Comparison of ENCODE assay signal across 9 cellular contexts in the genomic region with DNA sequence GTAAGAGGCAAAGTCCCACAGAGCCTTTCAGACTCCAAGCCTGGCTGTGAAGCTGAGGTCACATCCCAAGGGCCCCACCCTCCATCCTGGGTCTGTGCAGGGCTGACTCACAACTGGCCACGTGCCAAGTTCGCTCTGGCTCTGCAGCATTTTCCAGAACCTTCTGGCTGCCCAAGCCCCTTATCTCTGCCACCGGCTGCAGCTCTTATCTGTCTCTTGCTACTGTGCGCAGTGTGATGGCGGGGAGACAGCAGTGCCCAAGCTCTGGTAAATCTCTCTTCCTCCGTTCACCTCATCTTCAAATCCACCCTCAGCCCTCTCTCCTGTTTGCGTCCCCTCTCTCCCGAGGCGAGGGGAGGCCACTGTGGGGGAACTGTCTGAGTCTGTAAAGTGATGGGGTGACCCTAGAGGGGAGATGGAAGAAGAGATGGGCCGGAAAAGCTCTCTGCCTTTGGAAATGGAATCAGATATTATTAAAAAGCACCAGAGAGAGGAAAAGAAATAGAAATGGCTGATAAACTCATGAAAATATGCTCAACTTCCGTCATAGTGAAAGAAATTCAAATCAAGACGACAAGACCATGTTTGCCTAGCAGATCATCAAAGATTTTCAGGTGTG.
A peak's percentile ranks its signal among the peaks of the same experiment; 100 is the strongest.
DNase-seq lines count a peak whose midpoint lies in the region; ATAC-seq and TF ChIP-seq lines count a peak whose summit lies in the region.
"Had no signal": no experiment of that assay in that cellular context is flagged by ENCODE, and none has a peak within 500 bp of the region (broad histone marks: within the 10 kb centered on the region; RNA-seq: fewer than 3 reads in every experiment).

No MANE protein-coding gene starts in this region.

- H3K4me1 ChIP-seq in transverse colon = peaks cover 0 to 9% (median 3%) of the 10 kb centered on the region in 4 donors

- no peak for TF ChIP-seq EP300 in transverse colon (IDR thresholded peaks at IDR 0.05; ENCODE audit: low read depth)

- peaks cover 2% of the 10 kb centered on the region for H3K9me3 Mint-ChIP-seq in activated CD8-positive, alpha-beta T cell treated with anti-CD3 and anti-CD28 coated beads for 36 hours
- H3K9me3 Mint-ChIP-seq in activated CD8-positive, alpha-beta T cell treated with anti-CD3 and anti-CD28 coated beads, Interleukin-2, amount 10 ng/mL, durations not matched to agents 7 days and 5 days (ENCODE audit: insufficient read depth) = no peaks in the 10 kb centered on the region

- no peak overlapping the region for H3K27ac ChIP-seq in transverse colon
- H3K27ac ChIP-seq: SK-N-MC had no signal

- H3K27me3 ChIP-seq in transverse colon = peaks cover 4% of the 10 kb centered on the region

- no peak overlapping the region for H3K27ac Mint-ChIP-seq in activated CD8-positive, alpha-beta T cell treated with anti-CD3 and anti-CD28 coated beads for 36 hours
- no peak overlapping the region for H3K27ac Mint-ChIP-seq in activated CD8-positive, alpha-beta T cell treated with anti-CD3 and anti-CD28 coated beads, Interleukin-2, amount 10 ng/mL, durations not matched to agents 7 days and 5 days

- TF ChIP-seq POLR2A in transverse colon (IDR thresholded peaks at IDR 0.05) = no peak

- in situ Hi-C loops in transverse colon (cut with MboI; ENCODE audit: low pct_ligation_motif_present in 1 of 4, low pct_unique_long_range_greater_than_20kb in 1 of 4, low sequenced_read_pairs in 3 of 4) = no loop called here

- TF ChIP-seq CTCF in activated CD8-positive, alpha-beta T cell treated with anti-CD3 and anti-CD28 coated beads for 36 hours (IDR thresholded peaks at IDR 0.05) = no peak
- TF ChIP-seq CTCF in transverse colon (IDR thresholded peaks at IDR 0.05) = no peak

- POLR2A ChIA-PET in activated CD8-positive, alpha-beta T cell treated with anti-CD3 and anti-CD28 coated beads for 36 hours (lab: Charles Lee) = no interaction called here
- POLR2A ChIA-PET in activated CD8-positive, alpha-beta T cell treated with anti-CD3 and anti-CD28 coated beads, Interleukin-2, amount 10 ng/mL, durations not matched to agents 7 days and 5 days (lab: Charles Lee) = no interaction called here

- peaks cover 4% of the 10 kb centered on the region for H3K4me1 Mint-ChIP-seq in activated CD8-positive, alpha-beta T cell treated with anti-CD3 and anti-CD28 coated beads for 36 hours (ENCODE audit: low read depth)
- peaks cover 11% of the 10 kb centered on the region for H3K4me1 Mint-ChIP-seq in activated CD8-positive, alpha-beta T cell treated with anti-CD3 and anti-CD28 coated beads, Interleukin-2, amount 10 ng/mL, durations not matched to agents 7 days and 5 days (ENCODE audit: low read depth)

- intact Hi-C loops in activated CD8-positive, alpha-beta T cell treated with anti-CD3 and anti-CD28 coated beads for 36 hours (cut with micrococcal nuclease) = no loop called here
- intact Hi-C loops in transverse colon (cut with DNase I; ENCODE audit: low total_unique reads) = no loop called here

- ATAC-seq in activated CD8-positive, alpha-beta T cell treated with anti-CD3 and anti-CD28 coated beads for 36 hours = no peak
- no peak for ATAC-seq in activated CD8-positive, alpha-beta T cell treated with anti-CD3 and anti-CD28 coated beads, Interleukin-2, amount 10 ng/mL, durations not matched to agents 7 days and 5 days
- ATAC-seq in SK-N-SH treated with all-trans-retinoic acid at 6 μM for 48 hours (peak; percentile 70), HG03025 (IDR thresholded peaks at IDR 0.05; ENCODE audit: low FRiP score, unreplicated experiment) (no peak), HG03520 (IDR thresholded peaks at IDR 0.05; ENCODE audit: unreplicated experiment) (no peak), HG02588 (IDR thresholded peaks at IDR 0.05; ENCODE audit: unreplicated experiment) (no peak)

- H3K4me3 ChIP-seq in transverse colon = no peak overlapping the region
- H3K4me3 ChIP-seq: SK-N-MC had no signal

- WGBS in transverse colon (ENCODE audit: low coverage in 1 of 2), 2 donors = 31 to 41% methylated on average over 6 to 12 of the region's 12 CpGs

- H3K36me3 ChIP-seq in transverse colon = no peaks in the 10 kb centered on the region

- H3K36me3 Mint-ChIP-seq in activated CD8-positive, alpha-beta T cell treated with anti-CD3 and anti-CD28 coated beads for 36 hours (ENCODE audit: low read depth) = no peaks in the 10 kb centered on the region
- no peaks in the 10 kb centered on the region for H3K36me3 Mint-ChIP-seq in activated CD8-positive, alpha-beta T cell treated with anti-CD3 and anti-CD28 coated beads, Interleukin-2, amount 10 ng/mL, durations not matched to agents 7 days and 5 days (ENCODE audit: low read depth)

- peak; percentile 42 for DNase-seq in activated CD8-positive, alpha-beta T cell treated with anti-CD3 and anti-CD28 coated beads for 36 hours
- DNase-seq in activated CD8-positive, alpha-beta T cell treated with anti-CD3 and anti-CD28 coated beads, Interleukin-2, amount 10 ng/mL, durations not matched to agents 7 days and 5 days = no peak
- DNase-seq in hepatic stellate cell (ENCODE audit: low spot score) (peak; percentile 32), transverse colon (peak; percentile 67)

- no peaks in the 10 kb centered on the region for H3K9me3 ChIP-seq in transverse colon

- CTCF ChIA-PET in activated CD8-positive, alpha-beta T cell treated with anti-CD3 and anti-CD28 coated beads for 36 hours (lab: Charles Lee) = no interaction called here
- CTCF ChIA-PET in activated CD8-positive, alpha-beta T cell treated with anti-CD3 and anti-CD28 coated beads, Interleukin-2, amount 10 ng/mL, durations not matched to agents 7 days and 5 days (lab: Charles Lee) = no interaction called here

- H3K27me3 Mint-ChIP-seq in activated CD8-positive, alpha-beta T cell treated with anti-CD3 and anti-CD28 coated beads for 36 hours = no peaks in the 10 kb centered on the region
- no peaks in the 10 kb centered on the region for H3K27me3 Mint-ChIP-seq in activated CD8-positive, alpha-beta T cell treated with anti-CD3 and anti-CD28 coated beads, Interleukin-2, amount 10 ng/mL, durations not matched to agents 7 days and 5 days (ENCODE audit: low read depth)

- no peak overlapping the region for H3K4me3 Mint-ChIP-seq in activated CD8-positive, alpha-beta T cell treated with anti-CD3 and anti-CD28 coated beads for 36 hours
- H3K4me3 Mint-ChIP-seq in activated CD8-positive, alpha-beta T cell treated with anti-CD3 and anti-CD28 coated beads, Interleukin-2, amount 10 ng/mL, durations not matched to agents 7 days and 5 days = no peak overlapping the region

TF ChIP-seq in SK-N-SH treated with all-trans-retinoic acid at 6 μM for 48 hours, 23 proteins besides CTCF, POLR2A, EP300 and RAD21 (continues in another document):
- TF ChIP-seq ZC3H10 (CRISPR knock-in tag; IDR thresholded peaks at IDR 0.05) (no peak), ESRRG (CRISPR knock-in tag; IDR thresholded peaks at IDR 0.05) (no peak), TOX (CRISPR knock-in tag; IDR thresholded peaks at IDR 0.05; ENCODE audit: borderline replicate concordance) (no peak), TCF4 (CRISPR knock-in tag; IDR thresholded peaks at IDR 0.05; ENCODE audit: borderline replicate concordance) (peak; percentile 89), GLIS3 (CRISPR knock-in tag; IDR thresholded peaks at IDR 0.05) (no peak; the same call in 1 of the 2 replicates), SNAI2 (CRISPR knock-in tag; IDR thresholded peaks at IDR 0.05) (0 out of 2 replicates have a peak, but pooled peaks have one; percentile 34), ARNTL (CRISPR knock-in tag; IDR thresholded peaks at IDR 0.05; ENCODE audit: borderline replicate concordance, low read depth) (no peak), RARB (CRISPR knock-in tag; IDR thresholded peaks at IDR 0.05) (no peak), ZFP30 (CRISPR knock-in tag; IDR thresholded peaks at IDR 0.05) (no peak), BACH2 (CRISPR knock-in tag; IDR thresholded peaks at IDR 0.05; ENCODE audit: borderline replicate concordance) (no peak), ZFP3 (CRISPR knock-in tag; IDR thresholded peaks at IDR 0.05) (peak; percentile 77; the same call in 1 of the 2 replicates), OSR1 (CRISPR knock-in tag; IDR thresholded peaks at IDR 0.05) (no peak), PPARA (CRISPR knock-in tag; IDR thresholded peaks at IDR 0.05; ENCODE audit: borderline replicate concordance) (no peak), CSDC2 (CRISPR knock-in tag; IDR thresholded peaks at IDR 0.05) (no peak), ZNF8 (CRISPR knock-in tag; IDR thresholded peaks at IDR 0.05) (no peak)
- TF ChIP-seq, protein P1, sequence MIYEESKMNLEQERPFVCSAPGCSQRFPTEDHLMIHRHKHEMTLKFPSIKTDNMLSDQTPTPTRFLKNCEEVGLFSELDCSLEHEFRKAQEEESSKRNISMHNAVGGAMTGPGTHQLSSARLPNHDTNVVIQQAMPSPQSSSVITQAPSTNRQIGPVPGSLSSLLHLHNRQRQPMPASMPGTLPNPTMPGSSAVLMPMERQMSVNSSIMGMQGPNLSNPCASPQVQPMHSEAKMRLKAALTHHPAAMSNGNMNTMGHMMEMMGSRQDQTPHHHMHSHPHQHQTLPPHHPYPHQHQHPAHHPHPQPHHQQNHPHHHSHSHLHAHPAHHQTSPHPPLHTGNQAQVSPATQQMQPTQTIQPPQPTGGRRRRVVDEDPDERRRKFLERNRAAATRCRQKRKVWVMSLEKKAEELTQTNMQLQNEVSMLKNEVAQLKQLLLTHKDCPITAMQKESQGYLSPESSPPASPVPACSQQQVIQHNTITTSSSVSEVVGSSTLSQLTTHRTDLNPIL (CRISPR knock-in tag; IDR thresholded peaks at IDR 0.05; ENCODE audit: low read depth) = peak; percentile 28; the same call in 1 of the 2 replicates
- TF ChIP-seq, protein P2, sequence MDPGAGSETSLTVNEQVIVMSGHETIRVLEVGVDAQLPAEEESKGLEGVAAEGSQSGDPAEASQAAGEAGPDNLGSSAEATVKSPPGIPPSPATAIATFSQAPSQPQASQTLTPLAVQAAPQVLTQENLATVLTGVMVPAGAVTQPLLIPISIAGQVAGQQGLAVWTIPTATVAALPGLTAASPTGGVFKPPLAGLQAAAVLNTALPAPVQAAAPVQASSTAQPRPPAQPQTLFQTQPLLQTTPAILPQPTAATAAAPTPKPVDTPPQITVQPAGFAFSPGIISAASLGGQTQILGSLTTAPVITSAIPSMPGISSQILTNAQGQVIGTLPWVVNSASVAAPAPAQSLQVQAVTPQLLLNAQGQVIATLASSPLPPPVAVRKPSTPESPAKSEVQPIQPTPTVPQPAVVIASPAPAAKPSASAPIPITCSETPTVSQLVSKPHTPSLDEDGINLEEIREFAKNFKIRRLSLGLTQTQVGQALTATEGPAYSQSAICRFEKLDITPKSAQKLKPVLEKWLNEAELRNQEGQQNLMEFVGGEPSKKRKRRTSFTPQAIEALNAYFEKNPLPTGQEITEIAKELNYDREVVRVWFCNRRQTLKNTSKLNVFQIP (CRISPR knock-in tag; IDR thresholded peaks at IDR 0.05; ENCODE audit: borderline replicate concordance, low read depth) = no peak
